10 cellular contexts compared by ENCODE assay signal in genomic region chr11:18618341-18619025, GRCh38. TPM values are rescaled to one million over a fixed set of nuclear protein-coding genes. Genes with fewer than 3 reads are reported as not detected.
A peak's percentile ranks its signal among the peaks of the same experiment; 100 is the strongest.
DNase-seq lines count a peak whose midpoint lies in the region; ATAC-seq and TF ChIP-seq lines count a peak whose summit lies in the region.
"Had no signal": no experiment of that assay in that cellular context is flagged by ENCODE, and none has a peak within 500 bp of the region (broad histone marks: within the 10 kb centered on the region; RNA-seq: fewer than 3 reads in every experiment).

No MANE protein-coding gene starts in this region.

- intact Hi-C loops in Right ventricle myocardium superior (cut with DNase I): no loop called here

- no peaks in the 10 kb centered on the region for H3K36me3 ChIP-seq in smooth muscle cell (ENCODE audit: low read depth)
- H3K36me3 ChIP-seq: neural progenitor cell had no signal

- H3K79me2 ChIP-seq in smooth muscle cell (ENCODE audit: low read depth): peaks cover 86% of the 10 kb centered on the region

- no peaks in the 10 kb centered on the region for H3K27me3 Mint-ChIP-seq in activated naive CD8-positive, alpha-beta T cell

- no peak overlapping the region for H3K9ac ChIP-seq in smooth muscle cell (ENCODE audit: low read depth)
- H3K9ac ChIP-seq: neural progenitor cell had no signal

- H3K9me3 Mint-ChIP-seq in activated naive CD8-positive, alpha-beta T cell (ENCODE audit: low read depth): no peaks in the 10 kb centered on the region
- H3K9me3 Mint-ChIP-seq: neural progenitor cell had no signal

- ATAC-seq in Right ventricle myocardium superior (ENCODE audit: poor library complexity) (peak; percentile 69), GM19463 (IDR thresholded peaks at IDR 0.05; ENCODE audit: unreplicated experiment) (no peak), HG02840 (IDR thresholded peaks at IDR 0.05; ENCODE audit: low FRiP score, unreplicated experiment) (no peak), GM18868 (IDR thresholded peaks at IDR 0.05; ENCODE audit: unreplicated experiment) (no peak)

- no peaks in the 10 kb centered on the region for H3K4me1 ChIP-seq in smooth muscle cell (ENCODE audit: low read depth)
- H3K4me1 ChIP-seq: neural progenitor cell had no signal

- peak overlapping the region; percentile 67 for H3K4me3 Mint-ChIP-seq in activated naive CD8-positive, alpha-beta T cell
- H3K4me3 Mint-ChIP-seq: neural progenitor cell had no signal

- peak overlapping the region; percentile 55 for H3K27ac Mint-ChIP-seq in activated naive CD8-positive, alpha-beta T cell
- H3K27ac Mint-ChIP-seq: neural progenitor cell had no signal

- no peaks in the 10 kb centered on the region for H3F3A ChIP-seq in smooth muscle cell (ENCODE audit: low read depth)

- H3K4me2 ChIP-seq in smooth muscle cell: peak overlapping the region; percentile 15
- H3K4me2 ChIP-seq: neural progenitor cell had no signal

- 87% methylated on average over 5 of the region's 5 CpGs for WGBS in smooth muscle cell (ENCODE audit: low lambda C conversion rate)

- no peaks in the 10 kb centered on the region for H3K27me3 ChIP-seq in smooth muscle cell (ENCODE audit: low read depth)
- H3K27me3 ChIP-seq: neural progenitor cell had no signal

- DNase-seq in LHCN-M2 (ENCODE audit: low read depth): peak; percentile 25
- no peak for DNase-seq in Right ventricle myocardium superior
- DNase-seq in smooth muscle cell (lab: John Stamatoyannopoulos, UW; ENCODE audit: unreplicated experiment): no peak
- DNase-seq: NCI-H1436 treated with DMSO at 0.1 percent for 48 hours, SHP77 had no signal

- no peak overlapping the region for H2AFZ ChIP-seq in smooth muscle cell (ENCODE audit: low read depth)
- H2AFZ ChIP-seq: neural progenitor cell had no signal

- no peaks in the 10 kb centered on the region for H3K9me3 ChIP-seq in smooth muscle cell (replicated peaks; ENCODE audit: low read depth)

- H3K4me3 ChIP-seq in smooth muscle cell: no peak overlapping the region
- H3K4me3 ChIP-seq: neural progenitor cell had no signal

- peak overlapping the region; percentile 50 for H3K27ac ChIP-seq in smooth muscle cell (ENCODE audit: low read depth)
- H3K27ac ChIP-seq: neural progenitor cell had no signal

- H3K36me3 Mint-ChIP-seq in activated naive CD8-positive, alpha-beta T cell: peaks cover 12% of the 10 kb centered on the region

- H4K20me1 ChIP-seq in smooth muscle cell (ENCODE audit: low read depth): peaks cover 99% of the 10 kb centered on the region

- no peak for TF ChIP-seq CTCF in smooth muscle cell (IDR thresholded peaks at IDR 0.05; ENCODE audit: borderline replicate concordance, insufficient read depth, poor library complexity, severe bottlenecking)

- H3K4me1 Mint-ChIP-seq in activated naive CD8-positive, alpha-beta T cell (ENCODE audit: low read depth): peaks cover 60% of the 10 kb centered on the region
- H3K4me1 Mint-ChIP-seq: neural progenitor cell had no signal

RNA-seq across cellular contexts. Expression of gene SPTY2D1, which starts 15.7 kb away (rescaled TPM):
- total RNA-seq in LHCN-M2 (2014; rRNA removed) (19.7 and 27.8 TPM in 2 replicates), Right ventricle myocardium superior (8.2 TPM), smooth muscle cell (42.7 and 77.5 TPM in 2 replicates)
- polyA plus RNA-seq in LHCN-M2 (2012): 5.3 TPM
- 18.3 and 18.8 TPM in 2 replicates for polyA plus RNA-seq in smooth muscle cell

RNA-seq across cellular contexts. Expression of gene MISFA, which starts 18.9 kb away (rescaled TPM):
- 0.06 and 3.7 TPM in 2 replicates for total RNA-seq in LHCN-M2 (2014; rRNA removed)
- 2.1 TPM for polyA plus RNA-seq in LHCN-M2 (2012)
- total RNA-seq in Right ventricle myocardium superior: 13.3 TPM
- 0.18 TPM in 1 of 2 replicates, not detected in the other for total RNA-seq in smooth muscle cell
- polyA plus RNA-seq in smooth muscle cell: 0.90 and 1.3 TPM in 2 replicates

RNA-seq across cellular contexts. Expression of gene UEVLD, which starts 29.9 kb away (rescaled TPM):
- total RNA-seq in LHCN-M2 (2014; rRNA removed): 28.2 and 40.2 TPM in 2 replicates
- polyA plus RNA-seq in LHCN-M2 (2012): 9.2 TPM
- total RNA-seq in Right ventricle myocardium superior: 19.3 TPM
- total RNA-seq in smooth muscle cell: 30.4 and 32.7 TPM in 2 replicates
- 15.1 and 16.5 TPM in 2 replicates for polyA plus RNA-seq in smooth muscle cell
